18 cellular contexts compared by ENCODE assay signal in the genomic region with DNA sequence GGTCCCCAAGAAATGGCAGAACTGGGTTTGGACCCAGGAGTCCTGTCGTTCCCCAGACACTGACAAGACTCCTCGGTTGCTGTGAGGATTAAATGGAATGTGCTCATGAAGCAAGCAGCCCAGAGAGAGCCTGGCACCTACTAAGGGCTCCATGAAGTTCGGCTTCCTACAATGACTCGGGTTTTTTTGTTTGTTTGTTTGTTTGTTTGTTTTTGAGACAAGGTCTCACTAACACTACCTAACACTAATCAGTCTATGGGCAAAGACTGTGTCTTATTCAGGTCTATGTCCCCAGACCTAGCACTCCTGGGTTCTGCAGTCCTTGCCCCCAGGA. TPM values are rescaled to one million over a fixed set of nuclear protein-coding genes. Genes with fewer than 3 reads are reported as not detected.
DNase-seq lines count a peak whose midpoint lies in the region; ATAC-seq and TF ChIP-seq lines count a peak whose summit lies in the region.
"Had no signal": no experiment of that assay in that cellular context is flagged by ENCODE, and none has a peak within 500 bp of the region (broad histone marks: within the 10 kb centered on the region; RNA-seq: fewer than 3 reads in every experiment).

No MANE protein-coding gene starts in this region.

- CTCF ChIA-PET in activated naive CD4-positive, alpha-beta T cell treated with anti-CD3 and anti-CD28 coated beads, Interleukin-2, amount 10 ng/mL, durations not matched to agents 7 days and 5 days (lab: Charles Lee), result interaction anchor here (6.3 kb wide), 1 partner anchor 208 kb away, joined by 49 read pairs; no protein-coding TSS in a partner anchor

- no peak overlapping the region for H3T11ph ChIP-seq in H9 (ENCODE audit: low read length)

- H2BK15ac ChIP-seq in H9 (ENCODE audit: low read depth, low read length), result no peak overlapping the region

- H3K27ac Mint-ChIP-seq in H9 (peak overlapping the region; percentile 55 to 97 (median 92); a peak in 5 of 7 replicates), endothelial cell (ENCODE audit: unreplicated experiment) (peak overlapping the region; percentile 51)
- no peak overlapping the region for H3K27ac Mint-ChIP-seq in activated naive CD4-positive, alpha-beta T cell treated with anti-CD3 and anti-CD28 coated beads, Interleukin-2, amount 10 ng/mL, durations not matched to agents 7 days and 5 days
- H3K27ac Mint-ChIP-seq: activated B cell treated with CpG ODN at 0.5 μM for 24 hours; activated CD4-positive, alpha-beta memory T cell treated with anti-CD3 and anti-CD28 coated beads, Interleukin-2, amount 10 ng/mL, durations not matched to agents 7 days and 5 days; stimulated activated naive B cell treated with anti-CD40 and anti-IgM and Interleukin-4, amounts not matched to agents 10 μg/mL and 1 μg/mL and 100 μg/mL, for 72 hours had no signal

- no peaks in the 10 kb centered on the region; the same call in 1 of the 2 replicates for H3K4me1 ChIP-seq in H9 (ENCODE audit: insufficient read depth, low read length)
- H3K4me1 ChIP-seq in OCI-LY3 (ENCODE audit: low read length), result peaks cover 15% of the 10 kb centered on the region
- no peaks in the 10 kb centered on the region for H3K4me1 ChIP-seq in parathyroid adenoma
- H3K4me1 ChIP-seq: left lung, tibial nerve had no signal

- H2BK120ac ChIP-seq in H9 (ENCODE audit: low read depth, low read length, poor library complexity, severe bottlenecking), result peak overlapping the region; percentile 25

- H3K4me3 Mint-ChIP-seq in H9 (no peak overlapping the region), endothelial cell (ENCODE audit: unreplicated experiment) (peak overlapping the region; percentile 2)
- no peak overlapping the region for H3K4me3 Mint-ChIP-seq in activated naive CD4-positive, alpha-beta T cell treated with anti-CD3 and anti-CD28 coated beads, Interleukin-2, amount 10 ng/mL, durations not matched to agents 7 days and 5 days
- H3K4me3 Mint-ChIP-seq: activated B cell treated with CpG ODN at 0.5 μM for 24 hours; activated CD4-positive, alpha-beta memory T cell treated with anti-CD3 and anti-CD28 coated beads, Interleukin-2, amount 10 ng/mL, durations not matched to agents 7 days and 5 days; central memory CD8-positive, alpha-beta T cell; stimulated activated naive B cell treated with anti-CD40 and anti-IgM and Interleukin-4, amounts not matched to agents 10 μg/mL and 1 μg/mL and 100 μg/mL, for 72 hours had no signal

- H3K27ac ChIP-seq in H9 (ENCODE audit: insufficient read length, low read depth, low read length) (no peak overlapping the region), OCI-LY3 (ENCODE audit: low read length) (no peak overlapping the region), parathyroid adenoma (no peak overlapping the region)
- H3K27ac ChIP-seq: esophagus squamous epithelium, left lung, SJSA1, tibial nerve had no signal

- no peak for TF ChIP-seq CTCF in H9 (conservative IDR thresholded peaks at IDR 0.05)
- TF ChIP-seq CTCF in OCI-LY3 (IDR thresholded peaks at IDR 0.05; ENCODE audit: low read depth, low read length), result no peak
- no peak for TF ChIP-seq CTCF in endothelial cell (IDR thresholded peaks at IDR 0.05; ENCODE audit: unreplicated experiment)
- TF ChIP-seq CTCF in parathyroid adenoma (IDR thresholded peaks at IDR 0.05), result no peak

- H3K36me3 ChIP-seq in OCI-LY3 (replicated peaks; ENCODE audit: low read depth, low read length) (no peaks in the 10 kb centered on the region), parathyroid adenoma (ENCODE audit: control insufficient read depth, insufficient read depth, low read length) (no peaks in the 10 kb centered on the region)
- H3K36me3 ChIP-seq: esophagus squamous epithelium, left lung, SJSA1, tibial nerve had no signal

- H2BK12ac ChIP-seq in H9 (ENCODE audit: insufficient read length, low read depth, low read length), result no peak overlapping the region

- H2AK5ac ChIP-seq in H9 (ENCODE audit: insufficient read length, low read length), result no peak overlapping the region

- H4K91ac ChIP-seq in H9 (ENCODE audit: insufficient read length, low read depth, low read length), result peak overlapping the region; percentile 25

- no peak for DNase-seq in H9
- DNase-seq in endothelial cell (ENCODE audit: low spot score), result no peak
- no peak for DNase-seq in DMS53 (lab: John Stamatoyannopoulos, UW)
- DNase-seq in NCI-H2196 (lab: John Stamatoyannopoulos, UW; ENCODE audit: unreplicated experiment), result no peak
- DNase-seq in activated naive CD4-positive, alpha-beta T cell treated with anti-CD3 and anti-CD28 coated beads, Interleukin-2, amount 10 ng/mL, durations not matched to agents 7 days and 5 days, result no peak

- H3K27me3 Mint-ChIP-seq in H9 (ENCODE audit: low read depth) (peaks cover 2% of the 10 kb centered on the region), endothelial cell (ENCODE audit: unreplicated experiment) (peaks cover 4% of the 10 kb centered on the region)
- H3K27me3 Mint-ChIP-seq in activated naive CD4-positive, alpha-beta T cell treated with anti-CD3 and anti-CD28 coated beads, Interleukin-2, amount 10 ng/mL, durations not matched to agents 7 days and 5 days, result peaks cover 46% of the 10 kb centered on the region

- no CpG with 5 or more reads among the region's 4 CpGs for whole genome bisulfite sequencing in H9 (ENCODE audit: extremely low coverage, insufficient read length, low lambda C conversion rate)

- no peaks in the 10 kb centered on the region for H3K23me2 ChIP-seq in H9 (ENCODE audit: insufficient read length, low read depth, low read length, poor library complexity, severe bottlenecking)

- H3K9me3 ChIP-seq in H9 (ENCODE audit: control insufficient read depth, low read depth, low read length) (no peaks in the 10 kb centered on the region), OCI-LY3 (ENCODE audit: insufficient read depth, low read length) (no peaks in the 10 kb centered on the region), parathyroid adenoma (ENCODE audit: control insufficient read depth, low read length) (no peaks in the 10 kb centered on the region)
- H3K9me3 ChIP-seq: esophagus squamous epithelium, left lung, SJSA1, tibial nerve had no signal

- H3K27me3 ChIP-seq in H9 (ENCODE audit: insufficient read depth, low read length), result no peaks in the 10 kb centered on the region
- no peaks in the 10 kb centered on the region for H3K27me3 ChIP-seq in OCI-LY3 (ENCODE audit: low read depth, low read length)
- no peaks in the 10 kb centered on the region for H3K27me3 ChIP-seq in parathyroid adenoma (ENCODE audit: control insufficient read depth, insufficient read depth, low read length)
- H3K27me3 ChIP-seq: SJSA1 had no signal

- no peak overlapping the region for H4K8ac ChIP-seq in H9 (replicated peaks; ENCODE audit: insufficient read length, low read depth, low read length)

- H3K4me1 Mint-ChIP-seq in H9 (peaks cover 11 to 26% of the 10 kb centered on the region in 2 experiments), endothelial cell (ENCODE audit: unreplicated experiment) (peaks cover 5% of the 10 kb centered on the region)
- no peaks in the 10 kb centered on the region for H3K4me1 Mint-ChIP-seq in activated naive CD4-positive, alpha-beta T cell treated with anti-CD3 and anti-CD28 coated beads, Interleukin-2, amount 10 ng/mL, durations not matched to agents 7 days and 5 days
- H3K4me1 Mint-ChIP-seq: activated B cell treated with CpG ODN at 0.5 μM for 24 hours; activated CD4-positive, alpha-beta memory T cell treated with anti-CD3 and anti-CD28 coated beads, Interleukin-2, amount 10 ng/mL, durations not matched to agents 7 days and 5 days; central memory CD8-positive, alpha-beta T cell had no signal

- peak overlapping the region; percentile 91 for H2AFZ ChIP-seq in H9 (ENCODE audit: low read length)
- H2AFZ ChIP-seq in OCI-LY3 (ENCODE audit: low read depth, low read length), result peak overlapping the region; percentile 95
- H2AFZ ChIP-seq in parathyroid adenoma, result peak overlapping the region; percentile 38

- no peak overlapping the region; the same call in 1 of the 2 replicates for H3K4ac ChIP-seq in H9 (ENCODE audit: low read depth, low read length)

- no peak overlapping the region for H3K9ac ChIP-seq in H9 (ENCODE audit: extremely low read depth, insufficient read length, low read length)
- H3K9ac ChIP-seq in OCI-LY3 (ENCODE audit: low read length), result 0 out of 2 replicates have a peak overlapping the region, but pooled peaks have one; percentile 22
- H3K9ac ChIP-seq in parathyroid adenoma, result no peak overlapping the region

- no peak overlapping the region; the same call in 1 of the 2 replicates for H3K14ac ChIP-seq in H9 (ENCODE audit: insufficient read depth, low read length)

- H3K36me3 Mint-ChIP-seq in H9 (ENCODE audit: insufficient read depth in 1 of 3, low read depth in 3 of 3) (no peaks in the 10 kb centered on the region), endothelial cell (ENCODE audit: low read depth, unreplicated experiment) (no peaks in the 10 kb centered on the region)
- H3K36me3 Mint-ChIP-seq in activated naive CD4-positive, alpha-beta T cell treated with anti-CD3 and anti-CD28 coated beads, Interleukin-2, amount 10 ng/mL, durations not matched to agents 7 days and 5 days, result no peaks in the 10 kb centered on the region
- H3K36me3 Mint-ChIP-seq: stimulated activated naive B cell treated with anti-CD40 and anti-IgM and Interleukin-4, amounts not matched to agents 10 μg/mL and 1 μg/mL and 100 μg/mL, for 72 hours had no signal

- H3K23ac ChIP-seq in H9 (ENCODE audit: insufficient read length, low read depth, low read length), result no peak overlapping the region

- H3K4me3 ChIP-seq in OCI-LY3 (ENCODE audit: low read length) (peak overlapping the region; percentile 53), parathyroid adenoma (ENCODE audit: low read depth, low read length) (no peak overlapping the region)
- H3K4me3 ChIP-seq: esophagus squamous epithelium, left lung, SJSA1, tibial nerve had no signal

- H3K79me2 ChIP-seq in H9 (ENCODE audit: insufficient read depth, low read length) (no peaks in the 10 kb centered on the region; the same call in 1 of the 2 replicates), OCI-LY3 (ENCODE audit: low read length) (no peaks in the 10 kb centered on the region), parathyroid adenoma (no peaks in the 10 kb centered on the region)

- H4K20me1 ChIP-seq in H9 (ENCODE audit: control insufficient read depth, insufficient read depth, insufficient read length) (no peaks in the 10 kb centered on the region), OCI-LY3 (ENCODE audit: insufficient read depth, low read length) (no peaks in the 10 kb centered on the region)

- no peak for ATAC-seq in GM18502 (IDR thresholded peaks at IDR 0.05; ENCODE audit: poor library complexity, unreplicated experiment)

- no peaks in the 10 kb centered on the region for H3K79me1 ChIP-seq in H9 (ENCODE audit: insufficient read depth, low read depth, low read length, poor library complexity, severe bottlenecking)

- H3K18ac ChIP-seq in H9 (ENCODE audit: insufficient read length, low read depth, low read length), result peak overlapping the region; percentile 36

- no peak overlapping the region for H3K56ac ChIP-seq in H9 (ENCODE audit: insufficient read length, low read depth, low read length)

- no peaks in the 10 kb centered on the region; a peak in 1 of 5 replicates for H3K9me3 Mint-ChIP-seq in H9
- no peaks in the 10 kb centered on the region for H3K9me3 Mint-ChIP-seq in endothelial cell (ENCODE audit: unreplicated experiment)
- H3K9me3 Mint-ChIP-seq in activated naive CD4-positive, alpha-beta T cell treated with anti-CD3 and anti-CD28 coated beads, Interleukin-2, amount 10 ng/mL, durations not matched to agents 7 days and 5 days, result no peaks in the 10 kb centered on the region
- H3K9me3 Mint-ChIP-seq: activated B cell treated with CpG ODN at 0.5 μM for 24 hours; activated CD4-positive, alpha-beta memory T cell treated with anti-CD3 and anti-CD28 coated beads, Interleukin-2, amount 10 ng/mL, durations not matched to agents 7 days and 5 days; central memory CD8-positive, alpha-beta T cell; stimulated activated naive B cell treated with anti-CD40 and anti-IgM and Interleukin-4, amounts not matched to agents 10 μg/mL and 1 μg/mL and 100 μg/mL, for 72 hours had no signal

- no peak overlapping the region for H2BK20ac ChIP-seq in H9 (ENCODE audit: low read depth, low read length, poor library complexity, severe bottlenecking)

- peak overlapping the region; percentile 45 for H4K5ac ChIP-seq in H9 (ENCODE audit: insufficient read length, low read depth, low read length)

- no peak overlapping the region for H2BK5ac ChIP-seq in H9 (ENCODE audit: insufficient read length, low read length)

- H3K4me2 ChIP-seq in H9 (ENCODE audit: insufficient read depth, insufficient read length, low read length) (no peak overlapping the region), OCI-LY3 (ENCODE audit: low read length) (peak overlapping the region; percentile 64), parathyroid adenoma (ENCODE audit: low read length) (no peak overlapping the region)

RNA-seq across cellular contexts. Expression of gene LACTBL1, which starts 3.4 kb away (rescaled TPM):
- not detected in 2 replicates for total RNA-seq in H9 (2021)
- not detected for total RNA-seq in endothelial cell (ENCODE audit: unreplicated experiment)
- total RNA-seq: activated B cell treated with CpG ODN at 0.5 μM for 24 hours; activated CD4-positive, alpha-beta memory T cell treated with anti-CD3 and anti-CD28 coated beads, Interleukin-2, amount 10 ng/mL, durations not matched to agents 7 days and 5 days; esophagus squamous epithelium; left lung; mucosa of gallbladder; SJSA1; T-helper 2 cell treated with Interferon-gamma antibody and Interleukin-4, amounts not matched to agents 100 ng/mL and 5 ng/mL, for 36 hours; tibial nerve had no signal

RNA-seq across cellular contexts. Expression of gene TEX46, which starts 39.6 kb away (rescaled TPM):
- not detected in 2 replicates for total RNA-seq in H9 (2021)
- not detected for total RNA-seq in endothelial cell (ENCODE audit: unreplicated experiment)
- total RNA-seq: activated B cell treated with CpG ODN at 0.5 μM for 24 hours; activated CD4-positive, alpha-beta memory T cell treated with anti-CD3 and anti-CD28 coated beads, Interleukin-2, amount 10 ng/mL, durations not matched to agents 7 days and 5 days; esophagus squamous epithelium; left lung; mucosa of gallbladder; SJSA1; T-helper 2 cell treated with Interferon-gamma antibody and Interleukin-4, amounts not matched to agents 100 ng/mL and 5 ng/mL, for 36 hours; tibial nerve had no signal

RNA-seq across cellular contexts. Expression of gene KDM1A, which starts 43.2 kb away (rescaled TPM):
- total RNA-seq in H9 (2021) (197 and 204 TPM in 2 replicates), endothelial cell (ENCODE audit: unreplicated experiment) (105 TPM)

Comparison
In these comparisons a context has a peak if more than half of its experiments do, and no peak if none do; other contexts are left out.
1. H2AFZ ChIP-seq: peak in every context shown above with its lines; median percentile 95 in OCI-LY3; 91 in H9; 38 in parathyroid adenoma.